ENCODE assay signal across 8 cellular contexts in genomic region chr5:86011937-86012336, GRCh38.
"Had no signal": no experiment of that assay in that cellular context is flagged by ENCODE, and none has a peak within 500 bp of the region (broad histone marks: within the 10 kb centered on the region; RNA-seq: fewer than 3 reads in every experiment).

No MANE protein-coding gene starts in this region.

- FAIRE-seq: G401.6, GM12878, GM12891, GM12892, GM18507, GM19239 had no signal

- H3K4me3 ChIP-seq: GM12878 had no signal

- ATAC-seq: GM12878 had no signal

- DNase-seq: GDM1, GF-D8 had no signal
